In genomic region chr22:39019971-39020651, GRCh38 we compare ENCODE assay signal across 8 cellular contexts. TPM values are rescaled to one million over a fixed set of nuclear protein-coding genes. Genes with fewer than 3 reads are reported as not detected.
DNase-seq lines count a peak whose midpoint lies in the region; TF ChIP-seq lines count a peak whose summit lies in the region.
"Not testable (repeated sequence)": the region's sequence is repeated elsewhere in the genome, so short reads cannot be mapped to it uniquely, and the experiment has no call there.

No MANE protein-coding gene starts in this region.

- H3K4me3 Mint-ChIP-seq in activated T-helper 2 cell treated with anti-CD3 and anti-CD28 coated beads, Interferon-gamma antibody, Interleukin-2, Interleukin-4, amounts not matched to agents 10 μg/mL and 5 μg/mL and 100 μg/mL, durations not matched to agents 14 hours and 24 hours and 36 hours (ENCODE audit: low read depth), result peak overlapping the region; percentile 90
- peak overlapping the region; percentile 51 for H3K4me3 Mint-ChIP-seq in endodermal cell

- H3K27me3 ChIP-seq in DOHH2 (ENCODE audit: control insufficient read depth, low read length); endodermal cell (ENCODE audit: control insufficient read depth, insufficient read depth, low read length, poor library complexity, severe bottlenecking); iPS-20b (ENCODE audit: insufficient read depth, low read length); osteoblast (ENCODE audit: insufficient read depth, low read length); tibial artery: not testable (repeated sequence)

- H3K27ac Mint-ChIP-seq in activated T-helper 2 cell treated with anti-CD3 and anti-CD28 coated beads, Interferon-gamma antibody, Interleukin-2, Interleukin-4, amounts not matched to agents 10 μg/mL and 5 μg/mL and 100 μg/mL, durations not matched to agents 14 hours and 24 hours and 36 hours, result peak overlapping the region; percentile 90
- H3K27ac Mint-ChIP-seq in endodermal cell, result peak overlapping the region; percentile 90

- not testable (repeated sequence) for H3K9me3 Mint-ChIP-seq in activated T-helper 2 cell treated with anti-CD3 and anti-CD28 coated beads, Interferon-gamma antibody, Interleukin-2, Interleukin-4, amounts not matched to agents 10 μg/mL and 5 μg/mL and 100 μg/mL, durations not matched to agents 14 hours and 24 hours and 36 hours; endodermal cell

- not testable (repeated sequence) for H3K9me3 ChIP-seq in DOHH2 (ENCODE audit: control insufficient read depth, insufficient read depth, low read length); HEK293 (ENCODE audit: control insufficient read depth, insufficient read depth, low read depth, low read length); endodermal cell (ENCODE audit: control insufficient read depth, low read length); iPS-20b (ENCODE audit: insufficient read depth, low read depth, low read length); osteoblast (ENCODE audit: low read depth, low read length); tibial artery

- not testable (repeated sequence) for H3K27ac ChIP-seq in DOHH2 (ENCODE audit: low read depth, low read length); HEK293 (ENCODE audit: extremely low read depth, low read depth, low read length); osteoblast (ENCODE audit: low read depth, low read length)
- H3K27ac ChIP-seq in endodermal cell (ENCODE audit: low read depth, low read length), result peak overlapping the region; percentile 47
- H3K27ac ChIP-seq in iPS-20b (ENCODE audit: low read length), result peak overlapping the region; percentile 5
- H3K27ac ChIP-seq in tibial artery, result peak overlapping the region; percentile 28 to 66

- peak overlapping the region; percentile 70 for H3K4me3 ChIP-seq in DOHH2 (ENCODE audit: low read length)
- not testable (repeated sequence) for H3K4me3 ChIP-seq in HEK293 (ENCODE audit: low read depth, low read length)
- H3K4me3 ChIP-seq in endodermal cell (ENCODE audit: low read length), result peak overlapping the region; percentile 69
- H3K4me3 ChIP-seq in iPS-20b (ENCODE audit: low read length), result peak overlapping the region; percentile 46; the same call in 1 of the 2 replicates
- H3K4me3 ChIP-seq in osteoblast (ENCODE audit: insufficient read depth, low read length), result peak overlapping the region; percentile 74
- H3K4me3 ChIP-seq in tibial artery, result peak overlapping the region; percentile 47 to 51

- H3K4me2 ChIP-seq in DOHH2 (ENCODE audit: low read length), result peak overlapping the region; percentile 68
- H3K4me2 ChIP-seq in osteoblast (ENCODE audit: insufficient read depth, low read length), result peak overlapping the region; percentile 45

- not testable (repeated sequence) for TF ChIP-seq CTCF in DOHH2 (IDR thresholded peaks at IDR 0.05; ENCODE audit: low read depth, low read length, poor library complexity, severe bottlenecking); HEK293 (tag by site-specific recombination; IDR thresholded peaks at IDR 0.05); endodermal cell (conservative IDR thresholded peaks at IDR 0.05); osteoblast (IDR thresholded peaks at IDR 0.05; ENCODE audit: extremely low read depth, low read depth, low read length); tibial artery (IDR thresholded peaks at IDR 0.05)

- WGBS in endodermal cell (ENCODE audit: insufficient coverage in 1 of 2, insufficient read length in 1 of 2), 2 experiments, result 46 to 68% methylated on average over 8 to 15 of the region's 16 CpGs

- peaks cover 55% of the 10 kb centered on the region for H3K36me3 Mint-ChIP-seq in activated T-helper 2 cell treated with anti-CD3 and anti-CD28 coated beads, Interferon-gamma antibody, Interleukin-2, Interleukin-4, amounts not matched to agents 10 μg/mL and 5 μg/mL and 100 μg/mL, durations not matched to agents 14 hours and 24 hours and 36 hours (ENCODE audit: low read depth)
- H3K36me3 Mint-ChIP-seq in endodermal cell (ENCODE audit: low read depth), result peaks cover 15% of the 10 kb centered on the region

- POLR2A ChIA-PET in HEK293 (lab: Yijun Ruan, JAX), result interaction anchor here (0.7 kb wide), 1 partner anchor 66 kb away, joined by 4 read pairs; no protein-coding TSS in a partner anchor

- DNase-seq in OCI-M1 (lab: John Stamatoyannopoulos, UW) (peak; percentile 41), endodermal cell (peak; percentile 72)
- DNase-seq in activated T-helper 2 cell treated with anti-CD3 and anti-CD28 coated beads, Interferon-gamma antibody, Interleukin-2, Interleukin-4, amounts not matched to agents 10 μg/mL and 5 μg/mL and 100 μg/mL, durations not matched to agents 14 hours and 24 hours and 36 hours (ENCODE audit: low spot score); osteoblast (ENCODE audit: insufficient read length, low spot score, missing footprints); tibial artery: not testable (repeated sequence)

- H3K27me3 Mint-ChIP-seq in activated T-helper 2 cell treated with anti-CD3 and anti-CD28 coated beads, Interferon-gamma antibody, Interleukin-2, Interleukin-4, amounts not matched to agents 10 μg/mL and 5 μg/mL and 100 μg/mL, durations not matched to agents 14 hours and 24 hours and 36 hours (ENCODE audit: low read depth); endodermal cell (ENCODE audit: insufficient read depth): not testable (repeated sequence)

- not testable (repeated sequence) for H3F3A ChIP-seq in DOHH2 (ENCODE audit: control insufficient read depth, insufficient read depth)

- intact Hi-C loops in activated T-helper 2 cell treated with anti-CD3 and anti-CD28 coated beads, Interferon-gamma antibody, Interleukin-2, Interleukin-4, amounts not matched to agents 10 μg/mL and 5 μg/mL and 100 μg/mL, durations not matched to agents 14 hours and 24 hours and 36 hours (cut with micrococcal nuclease); tibial artery (cut with DNase I; ENCODE audit: low total_unique reads): not testable (repeated sequence)

- H3K9me2 ChIP-seq in DOHH2 (replicated peaks; ENCODE audit: control insufficient read depth, low read length), result not testable (repeated sequence)

- H2AFZ ChIP-seq in osteoblast (ENCODE audit: low read length), result not testable (repeated sequence)

- H3K79me2 ChIP-seq in DOHH2 (ENCODE audit: control insufficient read depth, low read length), result not testable (repeated sequence)
- H3K79me2 ChIP-seq in osteoblast (ENCODE audit: insufficient read depth, low read length), result peaks cover 10% of the 10 kb centered on the region

- peaks cover 34% of the 10 kb centered on the region for H3K4me1 ChIP-seq in DOHH2 (ENCODE audit: control insufficient read depth, low read length)
- not testable (repeated sequence) for H3K4me1 ChIP-seq in HEK293 (ENCODE audit: control insufficient read depth, insufficient read depth, low read length); endodermal cell (ENCODE audit: control insufficient read depth, insufficient read depth, low read length); iPS-20b (ENCODE audit: insufficient read depth, low read length)
- H3K4me1 ChIP-seq in osteoblast (ENCODE audit: insufficient read depth, low read length), result peaks cover 12% of the 10 kb centered on the region
- peaks cover 0 to 24% (median 14%) of the 10 kb centered on the region in 4 donors for H3K4me1 ChIP-seq in tibial artery

- not testable (repeated sequence) for H4K20me1 ChIP-seq in DOHH2 (ENCODE audit: control insufficient read depth, insufficient read depth, low read depth, low read length); osteoblast (ENCODE audit: insufficient read depth, low read length)

- H3K4me1 Mint-ChIP-seq in activated T-helper 2 cell treated with anti-CD3 and anti-CD28 coated beads, Interferon-gamma antibody, Interleukin-2, Interleukin-4, amounts not matched to agents 10 μg/mL and 5 μg/mL and 100 μg/mL, durations not matched to agents 14 hours and 24 hours and 36 hours (ENCODE audit: low read depth), result peaks cover 38% of the 10 kb centered on the region
- peaks cover 37% of the 10 kb centered on the region for H3K4me1 Mint-ChIP-seq in endodermal cell

- CTCF ChIA-PET in HEK293 (lab: Yijun Ruan, JAX), result not testable (repeated sequence)

- H3K9ac ChIP-seq in endodermal cell (ENCODE audit: extremely low read depth, low read length, poor library complexity, severe bottlenecking), result not testable (repeated sequence)
- peak overlapping the region; percentile 48; the same call in 1 of the 2 replicates for H3K9ac ChIP-seq in iPS-20b (ENCODE audit: low read depth, low read length)

- H3K36me3 ChIP-seq in DOHH2 (ENCODE audit: control insufficient read depth, low read length); osteoblast (ENCODE audit: insufficient read depth, low read length); tibial artery: not testable (repeated sequence)
- H3K36me3 ChIP-seq in HEK293 (ENCODE audit: control insufficient read depth in 2 of 2, insufficient read depth in 1 of 2, low read length in 2 of 2) (peaks cover 0 to 31% of the 10 kb centered on the region in 2 experiments; a peak in 2 of 3 replicates), endodermal cell (ENCODE audit: control insufficient read depth, insufficient read depth, low read length) (peaks cover 13% of the 10 kb centered on the region), iPS-20b (ENCODE audit: insufficient read depth, low read depth, low read length) (peaks cover 15% of the 10 kb centered on the region; the same call in 1 of the 2 replicates)

RNA-seq across cellular contexts. Expression of gene APOBEC3D, which starts 0.8 kb away (rescaled TPM):
- total RNA-seq in activated T-helper 2 cell treated with anti-CD3 and anti-CD28 coated beads, Interferon-gamma antibody, Interleukin-2, Interleukin-4, amounts not matched to agents 10 μg/mL and 5 μg/mL and 100 μg/mL, durations not matched to agents 14 hours and 24 hours and 36 hours, result 29.7 and 31.2 TPM in 2 replicates
- 10 to 100 TPM in 1 of 2 donors, 1 to 10 TPM in 1; 8.6 to 14.4 TPM for total RNA-seq in endodermal cell
- polyA plus RNA-seq in endodermal cell (2013, experiment 1 of 2), result 2.6 TPM
- polyA plus RNA-seq in endodermal cell (2013, experiment 2 of 2), result 7.1 TPM
- total RNA-seq in osteoblast, result 3.2 and 4.0 TPM in 2 replicates

RNA-seq across cellular contexts. Expression of gene APOBEC3C, which starts 6.1 kb away (rescaled TPM):
- 91.7 and 93.1 TPM in 2 replicates for total RNA-seq in activated T-helper 2 cell treated with anti-CD3 and anti-CD28 coated beads, Interferon-gamma antibody, Interleukin-2, Interleukin-4, amounts not matched to agents 10 μg/mL and 5 μg/mL and 100 μg/mL, durations not matched to agents 14 hours and 24 hours and 36 hours
- total RNA-seq in endodermal cell, result 10 to 100 TPM; 26.1 to 27.4 TPM
- polyA plus RNA-seq in endodermal cell (2013, experiment 1 of 2), result 12.4 TPM
- polyA plus RNA-seq in endodermal cell (2013, experiment 2 of 2), result 13.7 TPM
- total RNA-seq in osteoblast, result 16.6 and 20.0 TPM in 2 replicates

RNA-seq across cellular contexts. Expression of gene APOBEC3F, which starts 20.6 kb away (rescaled TPM):
- 23.8 and 24.1 TPM in 2 replicates for total RNA-seq in activated T-helper 2 cell treated with anti-CD3 and anti-CD28 coated beads, Interferon-gamma antibody, Interleukin-2, Interleukin-4, amounts not matched to agents 10 μg/mL and 5 μg/mL and 100 μg/mL, durations not matched to agents 14 hours and 24 hours and 36 hours
- total RNA-seq in endodermal cell (10 to 100 TPM; 16.2 to 24.2 TPM), osteoblast (3.5 and 5.1 TPM in 2 replicates)
- polyA plus RNA-seq in endodermal cell (2013, experiment 1 of 2), result 4.5 TPM
- 4.5 TPM for polyA plus RNA-seq in endodermal cell (2013, experiment 2 of 2)

RNA-seq across cellular contexts. Expression of gene APOBEC3B, which starts 38.0 kb away (rescaled TPM):
- total RNA-seq in activated T-helper 2 cell treated with anti-CD3 and anti-CD28 coated beads, Interferon-gamma antibody, Interleukin-2, Interleukin-4, amounts not matched to agents 10 μg/mL and 5 μg/mL and 100 μg/mL, durations not matched to agents 14 hours and 24 hours and 36 hours, result 17.0 and 17.2 TPM in 2 replicates
- total RNA-seq in endodermal cell (1 to 10 TPM; 4.1 to 5.4 TPM), osteoblast (0.36 and 0.59 TPM in 2 replicates)
- polyA plus RNA-seq in endodermal cell (2013, experiment 1 of 2), result 2.2 TPM
- 3.0 TPM for polyA plus RNA-seq in endodermal cell (2013, experiment 2 of 2)

RNA-seq across cellular contexts. Expression of gene APOBEC3G, which starts 57.0 kb away (rescaled TPM):
- 61.4 and 63.7 TPM in 2 replicates for total RNA-seq in activated T-helper 2 cell treated with anti-CD3 and anti-CD28 coated beads, Interferon-gamma antibody, Interleukin-2, Interleukin-4, amounts not matched to agents 10 μg/mL and 5 μg/mL and 100 μg/mL, durations not matched to agents 14 hours and 24 hours and 36 hours
- total RNA-seq in endodermal cell (10 to 100 TPM in 1 of 2 donors, 1 to 10 TPM in 1; 8.7 to 19.7 TPM), osteoblast (15.6 and 18.1 TPM in 2 replicates)
- 5.9 TPM for polyA plus RNA-seq in endodermal cell (2013, experiment 1 of 2)
- 9.5 TPM for polyA plus RNA-seq in endodermal cell (2013, experiment 2 of 2)
